In genomic region chr3:86388848-86389247, GRCh38 we compare ENCODE assay signal across 1 cellular context.
TF ChIP-seq lines count a peak whose summit lies in the region.

No MANE protein-coding gene starts in this region.

TF ChIP-seq in WTC11, 78 proteins besides CTCF, POLR2A, EP300 and RAD21 (continued from another document):
- TF ChIP-seq AR (CRISPR knock-in tag; IDR thresholded peaks at IDR 0.05) (no peak), KAT7 (CRISPR knock-in tag; IDR thresholded peaks at IDR 0.05; ENCODE audit: borderline replicate concordance) (no peak), NFATC4 (CRISPR knock-in tag; IDR thresholded peaks at IDR 0.05) (no peak), USF1 (CRISPR knock-in tag; IDR thresholded peaks at IDR 0.05) (no peak), RORB (CRISPR knock-in tag; IDR thresholded peaks at IDR 0.05) (no peak), ESRRA (CRISPR knock-in tag; IDR thresholded peaks at IDR 0.05; ENCODE audit: borderline replicate concordance) (no peak), PRDM15 (CRISPR knock-in tag; IDR thresholded peaks at IDR 0.05) (no peak), ARID4B (CRISPR knock-in tag; IDR thresholded peaks at IDR 0.05; ENCODE audit: borderline replicate concordance) (no peak), TEAD1 (CRISPR knock-in tag; IDR thresholded peaks at IDR 0.05) (no peak)
